24 cellular contexts compared by ENCODE assay signal in genomic region chr18:22279741-22280452, GRCh38.
A peak's percentile ranks its signal among the peaks of the same experiment; 100 is the strongest.
DNase-seq lines count a peak whose midpoint lies in the region; ATAC-seq, FAIRE-seq and TF ChIP-seq lines count a peak whose summit lies in the region.
"Had no signal": no experiment of that assay in that cellular context is flagged by ENCODE, and none has a peak within 500 bp of the region (broad histone marks: within the 10 kb centered on the region; RNA-seq: fewer than 3 reads in every experiment).

No MANE protein-coding gene starts in this region.

- no peaks in the 10 kb centered on the region for H3K9me3 Mint-ChIP-seq in mesothelial cell of epicardium
- H3K9me3 Mint-ChIP-seq: activated CD4-positive, alpha-beta T cell treated with anti-CD3 and anti-CD28 coated beads, Interleukin-2, amount 10 ng/mL, durations not matched to agents 24 days and 14 days; activated naive CD4-positive, alpha-beta T cell treated with anti-CD3 and anti-CD28 coated beads, Interleukin-2, amount 50 U/mL, for 24 hours; CD8-positive, alpha-beta T cell had no signal

- intact Hi-C loops in posterior vena cava (cut with DNase I): no loop called here

- ATAC-seq in GM18502 (IDR thresholded peaks at IDR 0.05; ENCODE audit: poor library complexity, unreplicated experiment): no peak
- ATAC-seq: activated CD8-positive, alpha-beta memory T cell treated with anti-CD3 and anti-CD28 coated beads, Interleukin-2, amount 10 ng/mL, durations not matched to agents 7 days and 5 days; CD8-positive, alpha-beta T cell; naive thymus-derived CD8-positive, alpha-beta T cell; sciatic nerve; upper lobe of right lung had no signal

- no peak for FAIRE-seq in HTR-8/SVneo (lab: Jason Lieb, UNC)
- FAIRE-seq: pancreas had no signal

- DNase-seq in AG10803 (ENCODE audit: low read depth): peak; percentile 89
- DNase-seq in HTR-8/SVneo (ENCODE audit: insufficient read length, low spot score): peak; percentile 35
- DNase-seq in fibroblast of mammary gland (ENCODE audit: low read depth): peak; percentile 69
- DNase-seq in mesothelial cell of epicardium (ENCODE audit: low spot score in 2 of 2, unreplicated experiment in 2 of 2): no peak
- DNase-seq in SHP77 treated with DMSO at 0.1 percent for 48 hours (lab: John Stamatoyannopoulos, UW): no peak
- no peak for DNase-seq in posterior vena cava (ENCODE audit: low spot score)
- no peak for DNase-seq in activated effector memory CD4-positive, alpha-beta T cell treated with anti-CD3 and anti-CD28 coated beads, Interleukin-2, amount 50 U/mL, for 16 hours
- DNase-seq: activated CD4-positive, alpha-beta T cell treated with anti-CD3 and anti-CD28 coated beads, Interleukin-2, amount 10 ng/mL, durations not matched to agents 24 days and 14 days; activated CD8-positive, alpha-beta memory T cell treated with anti-CD3 and anti-CD28 coated beads, Interleukin-2, amount 10 ng/mL, durations not matched to agents 7 days and 5 days; CD8-positive, alpha-beta T cell; DMS79; naive thymus-derived CD8-positive, alpha-beta T cell; NCI-H1417 treated with DMSO at 0.1 percent for 48 hours; NCI-H2107; NCI-H510A treated with DMSO at 0.1 percent for 48 hours; NK-92 treated with Interleukin-12 subunit alpha and Interleukin-12 subunit beta, amount 100 ng/mL, for 24 hours; pancreas; T-helper 2 cell; upper lobe of right lung had no signal

- no peaks in the 10 kb centered on the region for H3K27me3 Mint-ChIP-seq in mesothelial cell of epicardium (ENCODE audit: low read depth)
- H3K27me3 Mint-ChIP-seq: activated CD4-positive, alpha-beta T cell treated with anti-CD3 and anti-CD28 coated beads, Interleukin-2, amount 10 ng/mL, durations not matched to agents 24 days and 14 days; activated CD8-positive, alpha-beta memory T cell treated with anti-CD3 and anti-CD28 coated beads, Interleukin-2, amount 10 ng/mL, durations not matched to agents 7 days and 5 days; activated naive CD4-positive, alpha-beta T cell treated with anti-CD3 and anti-CD28 coated beads, Interleukin-2, amount 50 U/mL, for 24 hours had no signal

- no peak overlapping the region for H3K4me3 Mint-ChIP-seq in mesothelial cell of epicardium
- H3K4me3 Mint-ChIP-seq: activated CD4-positive, alpha-beta T cell treated with anti-CD3 and anti-CD28 coated beads, Interleukin-2, amount 10 ng/mL, durations not matched to agents 24 days and 14 days; activated CD8-positive, alpha-beta memory T cell treated with anti-CD3 and anti-CD28 coated beads, Interleukin-2, amount 10 ng/mL, durations not matched to agents 7 days and 5 days; activated naive CD4-positive, alpha-beta T cell treated with anti-CD3 and anti-CD28 coated beads, Interleukin-2, amount 50 U/mL, for 24 hours; CD8-positive, alpha-beta T cell had no signal

- TF ChIP-seq CTCF in AG10803 (conservative IDR thresholded peaks at IDR 0.05; ENCODE audit: low read length): no peak
- TF ChIP-seq CTCF in fibroblast of mammary gland (conservative IDR thresholded peaks at IDR 0.05; ENCODE audit: control insufficient read depth, insufficient read depth, low read depth, low read length): no peak
- TF ChIP-seq CTCF in mesothelial cell of epicardium (IDR thresholded peaks at IDR 0.05; ENCODE audit: unreplicated experiment): no peak

- no peaks in the 10 kb centered on the region for H3K36me3 Mint-ChIP-seq in mesothelial cell of epicardium
- H3K36me3 Mint-ChIP-seq: activated naive CD4-positive, alpha-beta T cell treated with anti-CD3 and anti-CD28 coated beads, Interleukin-2, amount 50 U/mL, for 24 hours; CD8-positive, alpha-beta T cell had no signal

- peaks cover 21% of the 10 kb centered on the region for H3K4me1 Mint-ChIP-seq in mesothelial cell of epicardium
- H3K4me1 Mint-ChIP-seq: activated CD4-positive, alpha-beta T cell treated with anti-CD3 and anti-CD28 coated beads, Interleukin-2, amount 10 ng/mL, durations not matched to agents 24 days and 14 days had no signal

- H3K4me3 ChIP-seq in AG10803 (ENCODE audit: low read length) (no peak overlapping the region), fibroblast of mammary gland (ENCODE audit: control insufficient read depth, low read depth, low read length) (no peak overlapping the region)
- H3K4me3 ChIP-seq: ascending aorta, esophagus muscularis mucosa, pancreas, upper lobe of right lung had no signal

- H3K27ac Mint-ChIP-seq in mesothelial cell of epicardium: peak overlapping the region; percentile 21
- H3K27ac Mint-ChIP-seq: activated CD4-positive, alpha-beta T cell treated with anti-CD3 and anti-CD28 coated beads, Interleukin-2, amount 10 ng/mL, durations not matched to agents 24 days and 14 days; activated CD8-positive, alpha-beta memory T cell treated with anti-CD3 and anti-CD28 coated beads, Interleukin-2, amount 10 ng/mL, durations not matched to agents 7 days and 5 days; activated naive CD4-positive, alpha-beta T cell treated with anti-CD3 and anti-CD28 coated beads, Interleukin-2, amount 50 U/mL, for 24 hours; CD8-positive, alpha-beta T cell had no signal

Comparison
In these comparisons a context has a peak if more than half of its experiments do, and no peak if none do; other contexts are left out.
1. DNase-seq: peak in AG10803 (single experiment), HTR-8/SVneo (single experiment) and fibroblast of mammary gland (single experiment); none in mesothelial cell of epicardium (0 of 2), SHP77 treated with DMSO at 0.1 percent for 48 hours (single experiment), posterior vena cava (single experiment) and activated effector memory CD4-positive, alpha-beta T cell treated with anti-CD3 and anti-CD28 coated beads, Interleukin-2, amount 50 U/mL, for 16 hours (single experiment).